In genomic region chr1:109818351-109819325, GRCh38 we compare ENCODE assay signal across 1 cellular context.
TF ChIP-seq lines count a peak whose summit lies in the region.

No MANE protein-coding gene starts in this region.

TF ChIP-seq in IMR-90, 13 proteins besides CTCF, POLR2A, EP300 and RAD21:
- TF ChIP-seq RCOR1 (IDR thresholded peaks at IDR 0.05; ENCODE audit: insufficient replicate concordance, low read length), result no peak
- no peak for TF ChIP-seq CEBPB (IDR thresholded peaks at IDR 0.05; ENCODE audit: low read depth, low read length)
- no peak for TF ChIP-seq CHD1 (IDR thresholded peaks at IDR 0.05; ENCODE audit: low read depth, low read length)
- no peak for TF ChIP-seq RFX5 (IDR thresholded peaks at IDR 0.05; ENCODE audit: low read depth, low read length)
- no peak for TF ChIP-seq SMC3 (IDR thresholded peaks at IDR 0.05; ENCODE audit: low read depth, low read length)
- TF ChIP-seq MAFK (IDR thresholded peaks at IDR 0.05; ENCODE audit: low read depth, low read length), result no peak
- no peak for TF ChIP-seq BHLHE40 (IDR thresholded peaks at IDR 0.05; ENCODE audit: low read depth, low read length)
- no peak for TF ChIP-seq ELK1 (IDR thresholded peaks at IDR 0.05; ENCODE audit: borderline replicate concordance, low read depth, low read length)
- no peak for TF ChIP-seq USF2 (IDR thresholded peaks at IDR 0.05; ENCODE audit: low read depth, low read length)
- no peak for TF ChIP-seq MXI1 (IDR thresholded peaks at IDR 0.05; ENCODE audit: borderline replicate concordance, low read depth, low read length)
- TF ChIP-seq FOS (IDR thresholded peaks at IDR 0.05; ENCODE audit: low read depth, low read length), result no peak
- no peak for TF ChIP-seq NFE2L2 (IDR thresholded peaks at IDR 0.05; ENCODE audit: low read depth, low read length)
- TF ChIP-seq MAZ (IDR thresholded peaks at IDR 0.05; ENCODE audit: borderline replicate concordance, low read depth, low read length), result no peak
